Comparison of ENCODE assay signal across 8 cellular contexts in the genomic region with DNA sequence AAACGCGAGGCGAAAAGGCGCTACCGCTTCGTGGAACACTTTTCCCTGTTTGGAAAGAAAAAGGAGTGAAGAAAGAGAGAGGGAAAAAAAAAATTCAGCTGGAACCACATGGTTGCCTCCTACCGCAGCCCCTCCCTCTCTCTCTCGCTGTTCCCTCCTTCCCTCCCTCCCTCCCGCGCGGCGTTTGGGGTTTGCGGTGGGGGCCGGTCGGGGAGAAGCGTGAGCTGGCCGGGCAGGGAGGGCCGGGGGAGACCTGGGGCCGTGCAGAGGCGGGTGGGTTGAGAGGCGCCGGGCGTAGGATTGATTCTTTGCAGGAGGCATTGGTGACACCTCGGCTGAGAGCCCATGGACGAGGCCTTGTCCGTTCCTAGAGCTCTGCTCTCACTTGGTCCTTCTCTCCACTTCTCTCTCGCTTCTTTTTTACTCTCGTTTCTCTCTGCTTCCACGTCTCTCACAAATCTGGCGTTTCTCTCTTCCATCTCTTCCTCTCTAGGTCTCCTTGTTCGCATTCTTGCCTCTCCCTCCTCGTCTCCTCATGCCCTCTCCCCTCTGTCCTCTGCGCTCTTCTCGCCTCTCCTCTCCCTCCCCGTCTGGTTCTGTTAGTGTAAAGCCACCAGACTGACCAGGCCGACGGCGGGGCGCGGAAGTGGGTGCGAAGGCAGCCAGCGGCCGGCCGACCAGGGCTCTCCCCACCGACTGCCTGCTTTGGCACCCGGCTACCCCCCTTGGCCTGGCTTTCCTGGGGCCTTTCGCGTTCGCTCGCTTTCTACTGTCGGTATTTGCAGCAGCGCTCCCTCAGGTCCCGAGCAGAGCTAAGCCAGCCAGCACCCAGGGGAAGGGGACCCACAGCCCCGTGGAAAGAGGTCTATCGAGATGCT. TPM values are rescaled to one million over a fixed set of nuclear protein-coding genes. Genes with fewer than 3 reads are reported as not detected.
A peak's percentile ranks its signal among the peaks of the same experiment; 100 is the strongest.
DNase-seq lines count a peak whose midpoint lies in the region; ATAC-seq and TF ChIP-seq lines count a peak whose summit lies in the region.

A gene with protein sequence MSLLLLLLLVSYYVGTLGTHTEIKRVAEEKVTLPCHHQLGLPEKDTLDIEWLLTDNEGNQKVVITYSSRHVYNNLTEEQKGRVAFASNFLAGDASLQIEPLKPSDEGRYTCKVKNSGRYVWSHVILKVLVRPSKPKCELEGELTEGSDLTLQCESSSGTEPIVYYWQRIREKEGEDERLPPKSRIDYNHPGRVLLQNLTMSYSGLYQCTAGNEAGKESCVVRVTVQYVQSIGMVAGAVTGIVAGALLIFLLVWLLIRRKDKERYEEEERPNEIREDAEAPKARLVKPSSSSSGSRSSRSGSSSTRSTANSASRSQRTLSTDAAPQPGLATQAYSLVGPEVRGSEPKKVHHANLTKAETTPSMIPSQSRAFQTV (minus strand): TSS at position 67 of the 878 bp plus-strand sequence. CDS start 308 bp downstream, outside the sequence.

- H3K4me1 ChIP-seq in A673 (ENCODE audit: insufficient read depth, low read length, poor library complexity, severe bottlenecking) (peaks cover 34% of the 10 kb centered on the region), psoas muscle (no peaks in the 10 kb centered on the region)

- no peaks in the 10 kb centered on the region for H3K9me3 ChIP-seq in A673 (ENCODE audit: low read depth, low read length, poor library complexity, severe bottlenecking)
- H3K9me3 ChIP-seq in psoas muscle, result no peaks in the 10 kb centered on the region

- 10 to 21% (median 11%) methylated on average over 45 to 55 of the region's 55 CpGs for WGBS in psoas muscle, 3 donors

- peak; percentile 42 to 48 for ATAC-seq in activated naive CD4-positive, alpha-beta T cell treated with anti-CD3 and anti-CD28 coated beads, Interleukin-2, amount 50 U/mL, for 72 hours
- ATAC-seq in left ventricle myocardium superior (peak; percentile 78), psoas muscle (peak; percentile 19 to 69 (median 62)), HG03196 (IDR thresholded peaks at IDR 0.05; ENCODE audit: unreplicated experiment) (no peak), HG03280 (IDR thresholded peaks at IDR 0.05; ENCODE audit: unreplicated experiment) (no peak)

- H3K4me3 ChIP-seq in A673 (ENCODE audit: low read depth, low read length, poor library complexity, severe bottlenecking) (peak within 1 kb of the TSS; percentile 53), psoas muscle (peak within 1 kb of the TSS; percentile 60)

- H3K27ac ChIP-seq in A673 (ENCODE audit: low read depth, low read length, poor library complexity, severe bottlenecking), result peak within 1 kb of the TSS; percentile 81
- no peak within 1 kb of the TSS for H3K27ac ChIP-seq in psoas muscle

- H3K27me3 ChIP-seq in A673 (replicated peaks; ENCODE audit: insufficient read depth, low read depth, low read length, poor library complexity) (no peaks in the 10 kb centered on the region), psoas muscle (ENCODE audit: insufficient read depth in 3 of 3, low read length in 2 of 3) (peaks cover 0 to 95% (median 23%) of the 10 kb centered on the region in 3 donors)

- no peaks in the 10 kb centered on the region for H3K36me3 Mint-ChIP-seq in activated naive CD4-positive, alpha-beta T cell treated with anti-CD3 and anti-CD28 coated beads, Interleukin-2, amount 50 U/mL, for 72 hours

- CTCF ChIA-PET in A673 (lab: Charles Lee), result interaction anchor here (0.6 kb wide), 1 partner anchor 15 kb away, joined by 3 read pairs; no protein-coding TSS in a partner anchor

- DNase-seq in A673 (ENCODE audit: low spot score) (peak; percentile 77), HCEC 1CT (peak; percentile 75), left ventricle myocardium superior (peak; percentile 66), psoas muscle (peak; percentile 60 to 69), MV-4-11 (lab: John Stamatoyannopoulos, UW) (no peak)
- DNase-seq in activated naive CD4-positive, alpha-beta T cell treated with anti-CD3 and anti-CD28 coated beads, Interleukin-2, amount 50 U/mL, for 72 hours (ENCODE audit: low spot score in 2 of 2), result peak in 1 of 2 donors; percentile 10

- peaks cover 3% of the 10 kb centered on the region for H3K36me3 ChIP-seq in A673 (ENCODE audit: insufficient read depth, low read length, poor library complexity, severe bottlenecking)
- H3K36me3 ChIP-seq in psoas muscle (ENCODE audit: insufficient read depth in 1 of 2, low read depth in 1 of 2), result no peaks in the 10 kb centered on the region

- intact Hi-C loops in A673 (cut with micrococcal nuclease; ENCODE audit: unreplicated experiment), result no loop called here
- intact Hi-C loops in left ventricle myocardium superior (cut with micrococcal nuclease), result no loop called here
- intact Hi-C loops in psoas muscle (cut with DNase I), result no loop called here

- no peak for TF ChIP-seq CTCF in A673 (conservative IDR thresholded peaks at IDR 0.05; ENCODE audit: low read depth, low read length)
- no peak for TF ChIP-seq CTCF in psoas muscle (IDR thresholded peaks at IDR 0.05)

- POLR2A ChIA-PET in A673 (lab: Charles Lee; ENCODE audit: low non-redundant PET), result interaction anchor here (0.7 kb wide), 1 partner anchor 132 kb away, joined by 6 read pairs; no protein-coding TSS in a partner anchor

- BruUV-seq in A673 (replicated peaks; lab: Mats Ljungman, UMichigan), result TSS peak; percentile 29

- H3K9me3 Mint-ChIP-seq in activated naive CD4-positive, alpha-beta T cell treated with anti-CD3 and anti-CD28 coated beads, Interleukin-2, amount 50 U/mL, for 72 hours, result no peaks in the 10 kb centered on the region

- no peak within 1 kb of the TSS for H3K27ac Mint-ChIP-seq in activated naive CD4-positive, alpha-beta T cell treated with anti-CD3 and anti-CD28 coated beads, Interleukin-2, amount 50 U/mL, for 72 hours

RNA-seq across cellular contexts. Expression of the gene that starts here (rescaled TPM):
- total RNA-seq in A673 (2021), result 45.9 and 62.6 TPM in 2 replicates
- total RNA-seq in activated naive CD4-positive, alpha-beta T cell treated with anti-CD3 and anti-CD28 coated beads, Interleukin-2, amount 50 U/mL, for 72 hours, result under 1 TPM; 0.41 to 0.54 TPM
- 4.9 TPM for total RNA-seq in left ventricle myocardium superior
- 1 to 10 TPM; 2.9 to 4.2 (median 3.0) TPM for total RNA-seq in psoas muscle
- 1 to 10 TPM in 2 of 3 donors, under 1 TPM in 1; 0.83 to 3.3 (median 1.7) TPM for polyA plus RNA-seq in psoas muscle

Comparison
In these comparisons a context has a peak if more than half of its experiments do, and no peak if none do; other contexts are left out.
1. Peak in ATAC-seq in activated naive CD4-positive, alpha-beta T cell treated with anti-CD3 and anti-CD28 coated beads, Interleukin-2, amount 50 U/mL, for 72 hours; RNA of the gene not detected or under 1 TPM.
2. ATAC-seq: peak in left ventricle myocardium superior (single experiment) and psoas muscle (4 of 4); none in HG03196 (single experiment) and HG03280 (single experiment).